ENCODE assay signal across 8 cellular contexts in genomic region chr11:65652511-65653228, GRCh38. TPM values are rescaled to one million over a fixed set of nuclear protein-coding genes. Genes with fewer than 3 reads are reported as not detected.
DNase-seq lines count a peak whose midpoint lies in the region; ATAC-seq, FAIRE-seq and TF ChIP-seq lines count a peak whose summit lies in the region.

No MANE protein-coding gene starts in this region.

- H3K4me1 ChIP-seq in BE2C = peaks cover 11% of the 10 kb centered on the region
- H3K4me1 ChIP-seq in colonic mucosa = peaks cover 21% of the 10 kb centered on the region

- intact Hi-C loops in colonic mucosa (cut with DNase I) = no loop called here

- H3K4me3 ChIP-seq in BE2C (ENCODE audit: low read depth, low read length) (peak overlapping the region; percentile 53), colonic mucosa (peak overlapping the region; percentile 51)

- H3K9me3 ChIP-seq in BE2C (no peaks in the 10 kb centered on the region), colonic mucosa (no peaks in the 10 kb centered on the region)

- H3K27me3 ChIP-seq in BE2C (no peaks in the 10 kb centered on the region), colonic mucosa (no peaks in the 10 kb centered on the region)

- peak overlapping the region; percentile 53 to 92 for H3K9ac ChIP-seq in colonic mucosa (ENCODE audit: low read depth in 2 of 2, low read length in 2 of 2)

- H3K36me3 ChIP-seq in BE2C (no peaks in the 10 kb centered on the region; the same call in 1 of the 2 replicates), colonic mucosa (peaks cover 12% of the 10 kb centered on the region)

- peak; percentile 83 for DNase-seq in BE2C
- DNase-seq in GM19239 (ENCODE audit: insufficient read length, low spot score) = peak; percentile 99
- DNase-seq in NCI-H524 treated with DMSO at 0.1 percent for 48 hours (lab: John Stamatoyannopoulos, UW) = peak; percentile 34
- DNase-seq in activated CD4-positive, alpha-beta T cell treated with anti-CD3 and anti-CD28 coated beads for 48 hours = peak; percentile 96
- DNase-seq in colonic mucosa = peak; percentile 96
- DNase-seq in left kidney (ENCODE audit: low read depth, low spot score) = peak; percentile 98
- peak; percentile 93 for DNase-seq in stimulated activated CD4-positive, alpha-beta T cell treated with anti-CD3 and anti-CD28 coated beads, Interleukin-1b, Interleukin-23, amount 100 ng/mL, for 48 hours

- peak; percentile 97 for FAIRE-seq in GM19239 (lab: Jason Lieb, UNC)

- TF ChIP-seq CTCF in BE2C (IDR thresholded peaks at IDR 0.05; ENCODE audit: low read depth, low read length) (no peak), colonic mucosa (IDR thresholded peaks at IDR 0.05) (no peak)

- peak; percentile 65 for ATAC-seq in HG03439 (IDR thresholded peaks at IDR 0.05; ENCODE audit: unreplicated experiment)

- H3K27ac ChIP-seq in colonic mucosa = peak overlapping the region; percentile 98

RNA-seq across cellular contexts. Expression of gene RELA, which starts 10.0 kb away (rescaled TPM):
- 108 TPM for polyA plus RNA-seq in BE2C (2012; ENCODE audit: insufficient read depth, insufficient read length, low read depth)
- 10 to 100 TPM; 58.7 to 68.3 TPM for total RNA-seq in colonic mucosa

RNA-seq across cellular contexts. Expression of gene SIPA1, which starts 14.8 kb away (rescaled TPM):
- polyA plus RNA-seq in BE2C (2012; ENCODE audit: insufficient read depth, insufficient read length, low read depth) = 10.8 TPM
- 10 to 100 TPM; 21.0 to 33.0 TPM for total RNA-seq in colonic mucosa

RNA-seq across cellular contexts. Expression of gene PCNX3, which starts 37.1 kb away (rescaled TPM):
- polyA plus RNA-seq in BE2C (2012; ENCODE audit: insufficient read depth, insufficient read length, low read depth) = 84.2 TPM
- total RNA-seq in colonic mucosa = 10 to 100 TPM; 41.5 to 72.4 TPM

RNA-seq across cellular contexts. Expression of gene MAP3K11, which starts 38.6 kb away (rescaled TPM):
- 38.5 TPM for polyA plus RNA-seq in BE2C (2012; ENCODE audit: insufficient read depth, insufficient read length, low read depth)
- total RNA-seq in colonic mucosa = 100 to 1,000 TPM in 1 of 2 donors, 10 to 100 TPM in 1; 92.7 to 102 TPM

RNA-seq across cellular contexts. Expression of gene KCNK7, which starts 57.1 kb away (rescaled TPM):
- 2.2 TPM for polyA plus RNA-seq in BE2C (2012; ENCODE audit: insufficient read depth, insufficient read length, low read depth)
- under 1 TPM; 0.40 to 0.69 TPM for total RNA-seq in colonic mucosa

Comparison
In these comparisons a context has a peak if more than half of its experiments do, and no peak if none do; other contexts are left out.
1. Peak in every context shown above with its lines: DNase-seq, ATAC-seq, H3K4me3 ChIP-seq and H3K27ac ChIP-seq.
2. DNase-seq: peak in every context shown above with its lines; median percentile 99 in GM19239; 98 in left kidney; 96 in activated CD4-positive, alpha-beta T cell treated with anti-CD3 and anti-CD28 coated beads for 48 hours; 96 in colonic mucosa; 93 in stimulated activated CD4-positive, alpha-beta T cell treated with anti-CD3 and anti-CD28 coated beads, Interleukin-1b, Interleukin-23, amount 100 ng/mL, for 48 hours; 83 in BE2C; 34 in NCI-H524 treated with DMSO at 0.1 percent for 48 hours.